In the genomic region with DNA sequence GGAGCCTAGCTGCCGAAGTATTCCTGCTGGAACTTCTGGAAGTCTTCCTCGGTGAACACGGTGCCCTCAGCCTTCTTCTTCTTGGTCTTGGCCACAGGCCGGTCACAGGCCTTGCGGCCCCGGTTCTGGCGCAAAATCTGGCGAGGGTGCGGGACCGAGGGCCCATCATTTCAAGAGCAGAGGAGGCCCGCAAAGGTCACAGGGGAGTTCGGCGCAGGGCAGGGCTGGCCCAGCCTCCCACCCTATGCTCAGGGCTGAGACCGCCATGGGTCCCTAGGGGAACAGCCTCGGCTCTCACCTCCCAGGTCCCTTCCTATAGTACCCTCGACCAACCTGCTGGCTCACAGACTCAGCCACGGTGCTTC, we compare ENCODE assay signal across 8 cellular contexts. TPM values are rescaled to one million over a fixed set of nuclear protein-coding genes. Genes with fewer than 3 reads are reported as not detected.
A peak's percentile ranks its signal among the peaks of the same experiment; 100 is the strongest.
DNase-seq lines count a peak whose midpoint lies in the region; ATAC-seq and TF ChIP-seq lines count a peak whose summit lies in the region.

No MANE protein-coding gene starts in this region.

- H3K4me3 Mint-ChIP-seq in activated naive CD8-positive, alpha-beta T cell treated with anti-CD3 and anti-CD28 coated beads, Interleukin-2, amount 50 U/mL, for 24 hours, result peak overlapping the region; percentile 97

- H3K4me1 ChIP-seq in left ventricle myocardium inferior (peaks cover 71% of the 10 kb centered on the region), muscle layer of colon (ENCODE audit: insufficient read depth, low read length) (peaks cover 71% of the 10 kb centered on the region), upper lobe of right lung (peaks cover 63% of the 10 kb centered on the region)

- H3K4me1 Mint-ChIP-seq in activated naive CD8-positive, alpha-beta T cell treated with anti-CD3 and anti-CD28 coated beads, Interleukin-2, amount 50 U/mL, for 24 hours, result peaks cover 83% of the 10 kb centered on the region

- no peak for ATAC-seq in activated naive CD8-positive, alpha-beta T cell treated with anti-CD3 and anti-CD28 coated beads, Interleukin-2, amount 50 U/mL, for 24 hours
- no peak for ATAC-seq in upper lobe of right lung

- no peaks in the 10 kb centered on the region for H3K27me3 ChIP-seq in left ventricle myocardium inferior (ENCODE audit: low read depth)
- H3K27me3 ChIP-seq in muscle layer of colon (ENCODE audit: control insufficient read depth in 1 of 2, insufficient read depth in 2 of 2, low read length in 2 of 2), result no peaks in the 10 kb centered on the region
- no peaks in the 10 kb centered on the region for H3K27me3 ChIP-seq in upper lobe of right lung

- H3K27me3 Mint-ChIP-seq in activated naive CD8-positive, alpha-beta T cell treated with anti-CD3 and anti-CD28 coated beads, Interleukin-2, amount 50 U/mL, for 24 hours, result no peaks in the 10 kb centered on the region

- H3K9me3 ChIP-seq in left ventricle myocardium inferior (replicated peaks) (no peaks in the 10 kb centered on the region), muscle layer of colon (ENCODE audit: low read length) (no peaks in the 10 kb centered on the region), upper lobe of right lung (no peaks in the 10 kb centered on the region)

- DNase-seq in left ventricle myocardium inferior (no peak), cardiac septum (ENCODE audit: low spot score) (no peak), upper lobe of right lung (no peak), nucleus accumbens (lab: John Stamatoyannopoulos, UW) (no peak), GM19238 (ENCODE audit: insufficient read length, low spot score) (no peak)
- no peak for DNase-seq in activated naive CD8-positive, alpha-beta T cell treated with anti-CD3 and anti-CD28 coated beads, Interleukin-2, amount 50 U/mL, for 24 hours
- DNase-seq in stimulated activated CD8-positive, alpha-beta memory T cell treated with anti-CD3 and anti-CD28 coated beads, Interleukin-4, amount 100 ng/mL, for 48 hours, result no peak

- H3K27ac Mint-ChIP-seq in activated naive CD8-positive, alpha-beta T cell treated with anti-CD3 and anti-CD28 coated beads, Interleukin-2, amount 50 U/mL, for 24 hours, result peak overlapping the region; percentile 27

- no peak overlapping the region for H3K9ac ChIP-seq in muscle layer of colon (ENCODE audit: low read length)

- intact Hi-C loops in left ventricle myocardium inferior (cut with micrococcal nuclease), result no loop called here
- intact Hi-C loops in cardiac septum (cut with DNase I), result loop anchor here (2.0 to 10.0 kb wide), 2 partner anchors 131 to 655 kb away; partner anchors contain the start of genes CBX6 and TAB1
- intact Hi-C loops in upper lobe of right lung (cut with DNase I), result no loop called here

- H3K4me3 ChIP-seq in left ventricle myocardium inferior (peak overlapping the region; percentile 51), muscle layer of colon (ENCODE audit: low read depth in 1 of 2, low read length in 2 of 2) (peak overlapping the region in 1 of 2 donors; percentile 10), upper lobe of right lung (no peak overlapping the region)

- no peaks in the 10 kb centered on the region for H3K9me3 Mint-ChIP-seq in activated naive CD8-positive, alpha-beta T cell treated with anti-CD3 and anti-CD28 coated beads, Interleukin-2, amount 50 U/mL, for 24 hours

- H3K36me3 Mint-ChIP-seq in activated naive CD8-positive, alpha-beta T cell treated with anti-CD3 and anti-CD28 coated beads, Interleukin-2, amount 50 U/mL, for 24 hours (ENCODE audit: low read depth), result peaks cover 47% of the 10 kb centered on the region

- TF ChIP-seq CTCF in left ventricle myocardium inferior (IDR thresholded peaks at IDR 0.05; ENCODE audit: borderline replicate concordance), result peak; percentile 36
- peak; percentile 11 for TF ChIP-seq CTCF in upper lobe of right lung (IDR thresholded peaks at IDR 0.05)

- H3K27ac ChIP-seq in left ventricle myocardium inferior (replicated peaks), result peak overlapping the region; percentile 50
- peak overlapping the region; percentile 49 for H3K27ac ChIP-seq in muscle layer of colon (ENCODE audit: low read depth, low read length)
- H3K27ac ChIP-seq in upper lobe of right lung, result peak overlapping the region; percentile 17

- H3K36me3 ChIP-seq in left ventricle myocardium inferior (peaks cover 23% of the 10 kb centered on the region), muscle layer of colon (ENCODE audit: insufficient read depth, low read length) (peaks cover 32% of the 10 kb centered on the region), upper lobe of right lung (peaks cover 39% of the 10 kb centered on the region)

RNA-seq across cellular contexts. Expression of gene RPS19BP1, which starts 3.1 kb away (rescaled TPM):
- total RNA-seq in left ventricle myocardium inferior (59.3 TPM), cardiac septum (43.7 TPM), upper lobe of right lung (72.5 TPM)

RNA-seq across cellular contexts. Expression of gene ATF4, which starts 9.1 kb away (rescaled TPM):
- total RNA-seq in left ventricle myocardium inferior (193 TPM), cardiac septum (177 TPM), upper lobe of right lung (327 TPM)

RNA-seq across cellular contexts. Expression of gene MIEF1, which starts 27.4 kb away (rescaled TPM):
- total RNA-seq in left ventricle myocardium inferior (15.5 TPM), cardiac septum (19.4 TPM), upper lobe of right lung (24.3 TPM)

RNA-seq across cellular contexts. Expression of gene CACNA1I, which starts 41.1 kb away (rescaled TPM):
- total RNA-seq in left ventricle myocardium inferior, result 0.05 TPM
- 0.03 TPM for total RNA-seq in cardiac septum
- total RNA-seq in upper lobe of right lung, result 0.32 TPM
